8 cellular contexts compared by ENCODE assay signal in the genomic region with DNA sequence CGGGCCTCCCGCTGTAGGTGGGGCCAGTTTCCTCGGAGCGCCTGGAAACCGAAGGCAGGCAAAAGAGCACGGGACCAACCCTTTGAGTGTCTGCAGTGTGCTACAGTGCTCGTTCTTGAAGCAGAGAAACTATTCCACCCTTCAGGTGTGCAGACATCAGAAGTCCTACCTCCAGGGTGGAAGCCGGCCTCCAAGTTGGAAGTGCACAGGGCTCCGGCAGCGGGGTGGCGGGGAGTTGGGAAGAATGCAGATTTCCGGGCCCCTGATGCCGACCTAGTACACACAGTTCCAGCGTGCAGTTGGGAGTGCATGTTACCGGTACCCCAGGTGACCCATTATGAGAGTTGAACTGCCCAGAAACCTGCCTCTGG. TPM values are rescaled to one million over a fixed set of nuclear protein-coding genes. Genes with fewer than 3 reads are reported as not detected.
DNase-seq lines count a peak whose midpoint lies in the region; ATAC-seq and TF ChIP-seq lines count a peak whose summit lies in the region.

No MANE protein-coding gene starts in this region.

- H3K27ac ChIP-seq in esophagus squamous epithelium: peak overlapping the region; percentile 90 to 100 (median 95)
- H3K27ac ChIP-seq in psoas muscle: peak overlapping the region; percentile 97
- no peak overlapping the region for H3K27ac ChIP-seq in A673 (ENCODE audit: low read depth, low read length, poor library complexity, severe bottlenecking)

- CTCF ChIA-PET in A673 (lab: Charles Lee): interaction anchor here (0.6 kb wide), 1 partner anchor 341 kb away, joined by 5 read pairs; no protein-coding TSS in a partner anchor

- DNase-seq in RPMI8226 (peak; percentile 13), esophagus squamous epithelium (lab: John Stamatoyannopoulos, UW) (no peak), psoas muscle (peak in 1 of 2 donors; percentile 52), A673 (ENCODE audit: low spot score) (no peak), RKO (ENCODE audit: low spot score) (no peak), NCI-H1694 treated with DMSO at 0.1 percent for 48 hours (lab: John Stamatoyannopoulos, UW) (no peak)

- no peak for TF ChIP-seq POLR2A in esophagus squamous epithelium (IDR thresholded peaks at IDR 0.05)

- H3K9ac ChIP-seq in ES-I3 (ENCODE audit: low read depth, low read length): peak overlapping the region; percentile 66; the same call in 1 of the 2 replicates

- H3K36me3 ChIP-seq in ES-I3 (ENCODE audit: insufficient read depth, low read length): no peaks in the 10 kb centered on the region
- peaks cover 0 to 6% (median 0%) of the 10 kb centered on the region in 3 donors for H3K36me3 ChIP-seq in esophagus squamous epithelium
- no peaks in the 10 kb centered on the region for H3K36me3 ChIP-seq in psoas muscle (ENCODE audit: insufficient read depth in 1 of 2, low read depth in 1 of 2)
- no peaks in the 10 kb centered on the region for H3K36me3 ChIP-seq in A673 (ENCODE audit: insufficient read depth, low read length, poor library complexity, severe bottlenecking)

- POLR2A ChIA-PET in A673 (lab: Charles Lee; ENCODE audit: low non-redundant PET): no interaction called here

- WGBS in esophagus squamous epithelium, 2 donors: 49 to 59% methylated on average over 6 to 7 of the region's 15 CpGs
- WGBS in psoas muscle, 3 donors: 53 to 66% (median 57%) methylated on average over 15 of the region's 15 CpGs

- H3K4me1 ChIP-seq in ES-I3 (ENCODE audit: insufficient read depth, low read length) (peaks cover 11% of the 10 kb centered on the region), esophagus squamous epithelium (peaks cover 40 to 74% (median 60%) of the 10 kb centered on the region in 3 donors), psoas muscle (peaks cover 56% of the 10 kb centered on the region), A673 (ENCODE audit: insufficient read depth, low read length, poor library complexity, severe bottlenecking) (peaks cover 4% of the 10 kb centered on the region)

- H3K27me3 ChIP-seq in esophagus squamous epithelium (no peaks in the 10 kb centered on the region), psoas muscle (ENCODE audit: insufficient read depth in 3 of 3, low read length in 2 of 3) (no peaks in the 10 kb centered on the region), A673 (replicated peaks; ENCODE audit: insufficient read depth, low read depth, low read length, poor library complexity) (no peaks in the 10 kb centered on the region)

- TF ChIP-seq CTCF in esophagus squamous epithelium (IDR thresholded peaks at IDR 0.05): no peak
- no peak for TF ChIP-seq CTCF in psoas muscle (IDR thresholded peaks at IDR 0.05)
- TF ChIP-seq CTCF in A673 (conservative IDR thresholded peaks at IDR 0.05; ENCODE audit: low read depth, low read length): no peak

- H3K4me3 ChIP-seq in esophagus squamous epithelium (peak overlapping the region; percentile 48 to 96 (median 64)), psoas muscle (peak overlapping the region; percentile 79), A673 (ENCODE audit: low read depth, low read length, poor library complexity, severe bottlenecking) (no peak overlapping the region)

- intact Hi-C loops in esophagus squamous epithelium (cut with DNase I) (loop anchor here (5.0 to 10.0 kb wide), 2 partner anchors 117 to 155 kb away; no protein-coding TSS in a partner anchor), psoas muscle (cut with DNase I) (loop anchor here in 1 of 2 donors (5.0 kb wide), 2 partner anchors 63 to 337 kb away; a partner anchor contains a TSS), A673 (cut with micrococcal nuclease; ENCODE audit: unreplicated experiment) (loop anchor here (10.0 kb wide), 2 partner anchors 155 to 545 kb away; a partner anchor contains a TSS)

- BruUV-seq in A673 (replicated peaks; lab: Mats Ljungman, UMichigan): no TSS peak

- no peak for ATAC-seq in psoas muscle
- ATAC-seq in HG02763 (IDR thresholded peaks at IDR 0.05; ENCODE audit: unreplicated experiment): no peak

- no peaks in the 10 kb centered on the region for H3K9me3 ChIP-seq in ES-I3 (ENCODE audit: control insufficient read depth, insufficient read depth, low read length)
- H3K9me3 ChIP-seq in esophagus squamous epithelium: no peaks in the 10 kb centered on the region
- no peaks in the 10 kb centered on the region for H3K9me3 ChIP-seq in psoas muscle
- H3K9me3 ChIP-seq in A673 (ENCODE audit: low read depth, low read length, poor library complexity, severe bottlenecking): no peaks in the 10 kb centered on the region

RNA-seq across cellular contexts. Expression of a gene that starts 3.0 kb away (rescaled TPM):
- total RNA-seq in esophagus squamous epithelium (10 to 100 TPM; 16.4 to 54.6 (median 41.8) TPM), psoas muscle (10 to 100 TPM; 11.9 to 45.6 (median 25.2) TPM), A673 (2021) (22.1 and 23.5 TPM in 2 replicates)
- 10 to 100 TPM; 14.5 to 29.0 (median 20.4) TPM for polyA plus RNA-seq in psoas muscle
